In genomic region chr2:8680931-8681760, GRCh38 we compare ENCODE assay signal across 8 cellular contexts. TPM values are rescaled to one million over a fixed set of nuclear protein-coding genes. Genes with fewer than 3 reads are reported as not detected.
DNase-seq lines count a peak whose midpoint lies in the region; ATAC-seq lines count a peak whose summit lies in the region.

No MANE protein-coding gene starts in this region.

- peak; percentile 65 for DNase-seq in SIG-M5 treated with dmso at 0.1 percent for 504 hours (lab: John Stamatoyannopoulos, UW; ENCODE audit: unreplicated experiment)
- no peak for DNase-seq in SIG-M5 (lab: John Stamatoyannopoulos, UW)
- DNase-seq in NCI-H2227 treated with DMSO at 0.1 percent for 48 hours (lab: John Stamatoyannopoulos, UW), result peak; percentile 90
- peak; percentile 55 for DNase-seq in activated CD4-positive, CD25-positive, alpha-beta regulatory T cell treated with anti-CD3 and anti-CD28 coated beads, Interleukin-2, amount 50 U/mL, for 16 hours (ENCODE audit: low read depth, low spot score)
- peak; percentile 85 for DNase-seq in cerebellar cortex (ENCODE audit: low spot score)
- peak; percentile 73 for DNase-seq in left lobe of liver (ENCODE audit: low spot score)
- DNase-seq in stimulated activated CD4-positive, alpha-beta T cell treated with anti-CD3 and anti-CD28 coated beads, Interleukin-2, amount 100 ng/mL, for 24 hours, result peak; percentile 82 to 90

- ATAC-seq in left lobe of liver, result no peak
- no peak for ATAC-seq in GM21786 (IDR thresholded peaks at IDR 0.05; ENCODE audit: unreplicated experiment)

RNA-seq across cellular contexts. Expression of gene ID2, which starts 0.7 kb away (rescaled TPM):
- 121 TPM for total RNA-seq in left lobe of liver
